In genomic region chr5:28862860-28863196, GRCh38 we compare ENCODE assay signal across 16 cellular contexts.
"Had no signal": no experiment of that assay in that cellular context is flagged by ENCODE, and none has a peak within 500 bp of the region (broad histone marks: within the 10 kb centered on the region; RNA-seq: fewer than 3 reads in every experiment).

No MANE protein-coding gene starts in this region.

- H3K27me3 Mint-ChIP-seq: activated CD4-positive, alpha-beta memory T cell treated with anti-CD3 and anti-CD28 coated beads, Interleukin-2, amount 10 ng/mL, durations not matched to agents 7 days and 5 days; activated naive CD4-positive, alpha-beta T cell treated with anti-CD3 and anti-CD28 coated beads, Interleukin-2, amount 50 U/mL, for 24 hours; natural killer cell treated with Interleukin-12 subunit alpha and Interleukin-12 subunit beta and Interleukin-15 and Interleukin-18, amount 100 ng/mL, for 72 hours; stimulated activated naive B cell treated with anti-CD40 and anti-IgM and Interleukin-4, amounts not matched to agents 10 μg/mL and 1 μg/mL and 100 μg/mL, for 72 hours had no signal

- H3K36me3 ChIP-seq: adrenal gland, esophagus muscularis mucosa, thyroid gland had no signal

- H3K27me3 ChIP-seq: adrenal gland, esophagus muscularis mucosa, thyroid gland had no signal

- ATAC-seq: natural killer cell treated with Interleukin-12 subunit alpha and Interleukin-12 subunit beta and Interleukin-15 and Interleukin-18, amount 100 ng/mL, for 72 hours; stimulated activated naive B cell treated with anti-CD40 and anti-IgM and Interleukin-4, amounts not matched to agents 10 μg/mL and 1 μg/mL and 100 μg/mL, for 72 hours had no signal

- H3K27ac Mint-ChIP-seq: activated CD4-positive, alpha-beta memory T cell treated with anti-CD3 and anti-CD28 coated beads, Interleukin-2, amount 10 ng/mL, durations not matched to agents 7 days and 5 days; activated naive CD4-positive, alpha-beta T cell treated with anti-CD3 and anti-CD28 coated beads, Interleukin-2, amount 50 U/mL, for 24 hours; natural killer cell treated with Interleukin-12 subunit alpha and Interleukin-12 subunit beta and Interleukin-15 and Interleukin-18, amount 100 ng/mL, for 72 hours; stimulated activated naive B cell treated with anti-CD40 and anti-IgM and Interleukin-4, amounts not matched to agents 10 μg/mL and 1 μg/mL and 100 μg/mL, for 72 hours had no signal

- H3K4me1 ChIP-seq: adrenal gland, esophagus muscularis mucosa, thyroid gland had no signal

- H3K36me3 Mint-ChIP-seq: activated naive CD4-positive, alpha-beta T cell treated with anti-CD3 and anti-CD28 coated beads, Interleukin-2, amount 50 U/mL, for 24 hours; stimulated activated naive B cell treated with anti-CD40 and anti-IgM and Interleukin-4, amounts not matched to agents 10 μg/mL and 1 μg/mL and 100 μg/mL, for 72 hours had no signal

- H3K27ac ChIP-seq: adrenal gland, esophagus muscularis mucosa, skin epidermis, thyroid gland had no signal

- H3K4me1 Mint-ChIP-seq: activated CD4-positive, alpha-beta memory T cell treated with anti-CD3 and anti-CD28 coated beads, Interleukin-2, amount 10 ng/mL, durations not matched to agents 7 days and 5 days; activated naive CD4-positive, alpha-beta T cell treated with anti-CD3 and anti-CD28 coated beads, Interleukin-2, amount 50 U/mL, for 24 hours; stimulated activated naive B cell treated with anti-CD40 and anti-IgM and Interleukin-4, amounts not matched to agents 10 μg/mL and 1 μg/mL and 100 μg/mL, for 72 hours had no signal

- H3K9me3 ChIP-seq: adrenal gland, esophagus muscularis mucosa, thyroid gland had no signal

- DNase-seq: activated CD4-positive, alpha-beta memory T cell treated with anti-CD3 and anti-CD28 coated beads, Interleukin-2, amount 10 ng/mL, durations not matched to agents 7 days and 5 days; activated CD4-positive, alpha-beta T cell treated with anti-CD3 and anti-CD28 coated beads for 4 hours; activated effector memory CD4-positive, alpha-beta T cell treated with anti-CD3 and anti-CD28 coated beads, Interleukin-2, amount 50 U/mL, for 16 hours; activated T-cell treated with anti-CD3 and anti-CD28 coated beads, Interleukin-2, amount 50 U/mL, for 48 hours; adrenal gland; kidney glomerular epithelial cell; nucleus accumbens; posterior cingulate gyrus; stimulated activated CD4-positive, alpha-beta T cell treated with anti-CD3 and anti-CD28 coated beads, Interleukin-15, amount 100 ng/mL, for 24 hours; stimulated activated CD4-positive, alpha-beta T cell treated with anti-CD3 and anti-CD28 coated beads, Interleukin-4, amount 100 ng/mL, for 1 hour; stimulated activated naive B cell treated with anti-CD40 and anti-IgM and Interleukin-4, amounts not matched to agents 10 μg/mL and 1 μg/mL and 100 μg/mL, for 72 hours; thyroid gland had no signal

- H3K4me3 Mint-ChIP-seq: activated CD4-positive, alpha-beta memory T cell treated with anti-CD3 and anti-CD28 coated beads, Interleukin-2, amount 10 ng/mL, durations not matched to agents 7 days and 5 days; activated naive CD4-positive, alpha-beta T cell treated with anti-CD3 and anti-CD28 coated beads, Interleukin-2, amount 50 U/mL, for 24 hours; natural killer cell treated with Interleukin-12 subunit alpha and Interleukin-12 subunit beta and Interleukin-15 and Interleukin-18, amount 100 ng/mL, for 72 hours; stimulated activated naive B cell treated with anti-CD40 and anti-IgM and Interleukin-4, amounts not matched to agents 10 μg/mL and 1 μg/mL and 100 μg/mL, for 72 hours had no signal

- H3K4me3 ChIP-seq: adrenal gland, esophagus muscularis mucosa, skin epidermis, thyroid gland had no signal
